Comparison of ENCODE assay signal across 1 cellular context in the genomic region with DNA sequence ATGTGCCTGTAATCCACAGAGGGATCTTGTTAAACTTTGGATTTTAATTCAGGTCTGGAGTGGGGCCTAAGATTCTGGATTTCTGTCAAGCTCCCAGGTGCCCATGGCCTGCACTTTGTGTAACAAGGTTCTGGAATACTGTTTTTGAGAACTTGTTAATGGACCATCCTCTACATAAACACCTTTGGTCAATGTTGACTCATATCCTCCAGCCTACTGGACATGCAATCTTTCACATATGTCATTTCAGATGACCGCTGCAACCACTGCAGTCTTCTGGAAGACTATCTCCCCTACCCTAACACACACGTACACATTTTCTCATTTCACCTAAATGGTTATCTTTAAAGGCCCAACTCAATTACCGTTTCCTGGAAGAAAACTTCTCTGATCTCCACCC.
TF ChIP-seq lines count a peak whose summit lies in the region.

No MANE protein-coding gene starts in this region.

TF ChIP-seq in endothelial cell of umbilical vein, 7 proteins besides CTCF, POLR2A, EP300 and RAD21:
- TF ChIP-seq EZH2 (IDR thresholded peaks at IDR 0.05; ENCODE audit: borderline replicate concordance, low read depth, low read length, severe bottlenecking) (no peak), POLR2AphosphoS5 (IDR thresholded peaks at IDR 0.05; ENCODE audit: insufficient read depth, low read depth, low read length) (no peak), FOS (IDR thresholded peaks at IDR 0.05; ENCODE audit: borderline replicate concordance, insufficient read depth, low read length) (peak; percentile 21), MYC (IDR thresholded peaks at IDR 0.05; ENCODE audit: low read depth, low read length) (no peak), JUN (IDR thresholded peaks at IDR 0.05; ENCODE audit: borderline replicate concordance, insufficient read depth, insufficient read length, low read depth) (no peak), GATA2 (IDR thresholded peaks at IDR 0.05; ENCODE audit: insufficient read depth, insufficient read length, low read depth, low read length) (no peak)
- TF ChIP-seq, protein P1, sequence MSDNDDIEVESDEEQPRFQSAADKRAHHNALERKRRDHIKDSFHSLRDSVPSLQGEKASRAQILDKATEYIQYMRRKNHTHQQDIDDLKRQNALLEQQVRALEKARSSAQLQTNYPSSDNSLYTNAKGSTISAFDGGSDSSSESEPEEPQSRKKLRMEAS (IDR thresholded peaks at IDR 0.05; ENCODE audit: insufficient read depth, insufficient read length): no peak
